In genomic region chr7:103815972-103816371, GRCh38 we compare ENCODE assay signal across 1 cellular context.
TF ChIP-seq lines count a peak whose summit lies in the region.

No MANE protein-coding gene starts in this region.

TF ChIP-seq in HepG2, 621 proteins besides CTCF, POLR2A, EP300 and RAD21 (continued from another document):
- TF ChIP-seq HOMEZ (CRISPR knock-in tag; IDR thresholded peaks at IDR 0.05; ENCODE audit: low read depth) = peak; percentile 61; the same call in 1 of the 2 replicates
- peak; percentile 27; the same call in 1 of the 2 replicates for TF ChIP-seq GATAD2A (CRISPR knock-in tag; IDR thresholded peaks at IDR 0.05)
- 0 out of 2 replicates have a peak, but pooled peaks have one; percentile 23 for TF ChIP-seq ZNF609 (CRISPR knock-in tag; IDR thresholded peaks at IDR 0.05; ENCODE audit: borderline replicate concordance)
- TF ChIP-seq, protein P1, sequence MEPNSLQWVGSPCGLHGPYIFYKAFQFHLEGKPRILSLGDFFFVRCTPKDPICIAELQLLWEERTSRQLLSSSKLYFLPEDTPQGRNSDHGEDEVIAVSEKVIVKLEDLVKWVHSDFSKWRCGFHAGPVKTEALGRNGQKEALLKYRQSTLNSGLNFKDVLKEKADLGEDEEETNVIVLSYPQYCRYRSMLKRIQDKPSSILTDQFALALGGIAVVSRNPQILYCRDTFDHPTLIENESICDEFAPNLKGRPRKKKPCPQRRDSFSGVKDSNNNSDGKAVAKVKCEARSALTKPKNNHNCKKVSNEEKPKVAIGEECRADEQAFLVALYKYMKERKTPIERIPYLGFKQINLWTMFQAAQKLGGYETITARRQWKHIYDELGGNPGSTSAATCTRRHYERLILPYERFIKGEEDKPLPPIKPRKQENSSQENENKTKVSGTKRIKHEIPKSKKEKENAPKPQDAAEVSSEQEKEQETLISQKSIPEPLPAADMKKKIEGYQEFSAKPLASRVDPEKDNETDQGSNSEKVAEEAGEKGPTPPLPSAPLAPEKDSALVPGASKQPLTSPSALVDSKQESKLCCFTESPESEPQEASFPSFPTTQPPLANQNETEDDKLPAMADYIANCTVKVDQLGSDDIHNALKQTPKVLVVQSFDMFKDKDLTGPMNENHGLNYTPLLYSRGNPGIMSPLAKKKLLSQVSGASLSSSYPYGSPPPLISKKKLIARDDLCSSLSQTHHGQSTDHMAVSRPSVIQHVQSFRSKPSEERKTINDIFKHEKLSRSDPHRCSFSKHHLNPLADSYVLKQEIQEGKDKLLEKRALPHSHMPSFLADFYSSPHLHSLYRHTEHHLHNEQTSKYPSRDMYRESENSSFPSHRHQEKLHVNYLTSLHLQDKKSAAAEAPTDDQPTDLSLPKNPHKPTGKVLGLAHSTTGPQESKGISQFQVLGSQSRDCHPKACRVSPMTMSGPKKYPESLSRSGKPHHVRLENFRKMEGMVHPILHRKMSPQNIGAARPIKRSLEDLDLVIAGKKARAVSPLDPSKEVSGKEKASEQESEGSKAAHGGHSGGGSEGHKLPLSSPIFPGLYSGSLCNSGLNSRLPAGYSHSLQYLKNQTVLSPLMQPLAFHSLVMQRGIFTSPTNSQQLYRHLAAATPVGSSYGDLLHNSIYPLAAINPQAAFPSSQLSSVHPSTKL (CRISPR knock-in tag; IDR thresholded peaks at IDR 0.05) = peak; percentile 64; the same call in 1 of the 2 replicates
